Comparison of ENCODE assay signal across 1 cellular context in genomic region chr15:89496155-89497098, GRCh38.
TF ChIP-seq lines count a peak whose summit lies in the region.

Gene RHCG, minus strand, starts transcription at chr15:89496583. Its CDS starts 39 bp downstream, at chr15:89496544.

TF ChIP-seq in HepG2, 621 proteins besides CTCF, POLR2A, EP300 and RAD21 (continued from another document and continues in another):
- 0 out of 2 replicates have a peak, but pooled peaks have one; percentile 27 for TF ChIP-seq POGK (CRISPR knock-in tag; conservative IDR thresholded peaks at IDR 0.05)
- no peak for TF ChIP-seq MED8 (CRISPR knock-in tag; IDR thresholded peaks at IDR 0.05; ENCODE audit: insufficient replicate concordance)
- TF ChIP-seq ZNF574 (CRISPR knock-in tag; IDR thresholded peaks at IDR 0.05) = peak; percentile 65
- no peak for TF ChIP-seq TAF15 (IDR thresholded peaks at IDR 0.05; ENCODE audit: low read depth, low read length, poor library complexity, severe bottlenecking)
- TF ChIP-seq ZNF460 (CRISPR knock-in tag; IDR thresholded peaks at IDR 0.05; ENCODE audit: borderline replicate concordance) = no peak
- TF ChIP-seq MXD1 (CRISPR knock-in tag; IDR thresholded peaks at IDR 0.05) = peak; percentile 43; the same call in 1 of the 2 replicates
- TF ChIP-seq TEAD3 (CRISPR knock-in tag; optimal IDR thresholded peaks at IDR 0.05; ENCODE audit: borderline replicate concordance) = peak; percentile 33
- TF ChIP-seq HDAC1 (CRISPR knock-in tag; IDR thresholded peaks at IDR 0.05) = peak; percentile 34; the same call in 1 of the 2 replicates
- no peak for TF ChIP-seq PHB2 (IDR thresholded peaks at IDR 0.05; ENCODE audit: partially characterized antibody)
- no peak for TF ChIP-seq ZNF567 (CRISPR knock-in tag; IDR thresholded peaks at IDR 0.05; ENCODE audit: borderline replicate concordance)
- TF ChIP-seq ZNF792 (CRISPR knock-in tag; IDR thresholded peaks at IDR 0.05) = 0 out of 2 replicates have a peak, but pooled peaks have one; percentile 39
- no peak for TF ChIP-seq SRY (CRISPR knock-in tag; IDR thresholded peaks at IDR 0.05)
- peak; percentile 63 for TF ChIP-seq ZNF687 (CRISPR knock-in tag; IDR thresholded peaks at IDR 0.05)
- TF ChIP-seq ZNF614 (CRISPR knock-in tag; IDR thresholded peaks at IDR 0.05; ENCODE audit: borderline replicate concordance) = peak; percentile 55; the same call in 1 of the 2 replicates
- no peak for TF ChIP-seq ESRRA (CRISPR knock-in tag; IDR thresholded peaks at IDR 0.05; ENCODE audit: low read depth)
- no peak for TF ChIP-seq ZNF576 (CRISPR knock-in tag; IDR thresholded peaks at IDR 0.05)
- no peak for TF ChIP-seq MTA1 (CRISPR knock-in tag; IDR thresholded peaks at IDR 0.05; ENCODE audit: borderline replicate concordance)
- TF ChIP-seq CEBPG (CRISPR knock-in tag; IDR thresholded peaks at IDR 0.05) = 0 out of 2 replicates have a peak, but pooled peaks have one; percentile 15
- TF ChIP-seq ZNF580 (CRISPR knock-in tag; IDR thresholded peaks at IDR 0.05; ENCODE audit: borderline replicate concordance, low read depth) = no peak
- no peak for TF ChIP-seq ZNF883 (CRISPR knock-in tag; IDR thresholded peaks at IDR 0.05; ENCODE audit: not compliant biosample characterization)
- TF ChIP-seq RELA (CRISPR knock-in tag; IDR thresholded peaks at IDR 0.05) = no peak
- TF ChIP-seq ZNF367 (CRISPR knock-in tag; IDR thresholded peaks at IDR 0.05; ENCODE audit: borderline replicate concordance) = no peak
- no peak for TF ChIP-seq ZNF674 (CRISPR knock-in tag; IDR thresholded peaks at IDR 0.05; ENCODE audit: low read depth)
- TF ChIP-seq ZNF354B (CRISPR knock-in tag; IDR thresholded peaks at IDR 0.05) = no peak
- no peak for TF ChIP-seq ZNF572 (CRISPR knock-in tag; IDR thresholded peaks at IDR 0.05)
- peak; percentile 53 for TF ChIP-seq STAG1 (CRISPR knock-in tag; IDR thresholded peaks at IDR 0.05)
- TF ChIP-seq ZNF501 (CRISPR knock-in tag; IDR thresholded peaks at IDR 0.05) = no peak
- no peak for TF ChIP-seq TIGD3 (CRISPR knock-in tag; IDR thresholded peaks at IDR 0.05; ENCODE audit: borderline replicate concordance)
- TF ChIP-seq ARNT2 (CRISPR knock-in tag; IDR thresholded peaks at IDR 0.05; ENCODE audit: low read depth) = no peak
- peak; percentile 40; the same call in 1 of the 2 replicates for TF ChIP-seq KDM2A (CRISPR knock-in tag; IDR thresholded peaks at IDR 0.05; ENCODE audit: borderline replicate concordance, low read depth)
- no peak for TF ChIP-seq SETDB1 (CRISPR knock-in tag; IDR thresholded peaks at IDR 0.05; ENCODE audit: borderline replicate concordance)
- TF ChIP-seq IRF2 (CRISPR knock-in tag; IDR thresholded peaks at IDR 0.05) = 0 out of 2 replicates have a peak, but pooled peaks have one; percentile 20
- no peak for TF ChIP-seq ARNT (IDR thresholded peaks at IDR 0.05)
- no peak for TF ChIP-seq TFE3 (CRISPR knock-in tag; IDR thresholded peaks at IDR 0.05)
- TF ChIP-seq HNRNPLL (IDR thresholded peaks at IDR 0.05; ENCODE audit: low read depth, low read length, poor library complexity, severe bottlenecking) = peak; percentile 45
- TF ChIP-seq HMGXB4 (CRISPR knock-in tag; IDR thresholded peaks at IDR 0.05; ENCODE audit: borderline replicate concordance in 1 of 2, low read depth in 1 of 2) = peak; percentile 65 to 76; a peak in 3 of 4 replicates
- 0 out of 2 replicates have a peak, but pooled peaks have one; percentile 21 for TF ChIP-seq IKZF5 (CRISPR knock-in tag; IDR thresholded peaks at IDR 0.05)
- TF ChIP-seq ZNF512 (CRISPR knock-in tag; IDR thresholded peaks at IDR 0.05) = no peak
- no peak for TF ChIP-seq ELF4 (CRISPR knock-in tag; IDR thresholded peaks at IDR 0.05; ENCODE audit: borderline replicate concordance)
- TF ChIP-seq SIN3B (IDR thresholded peaks at IDR 0.05; ENCODE audit: low read length) = no peak
- TF ChIP-seq HNRNPL (IDR thresholded peaks at IDR 0.05; ENCODE audit: low read depth, low read length) = 0 out of 2 replicates have a peak, but pooled peaks have one; percentile 11
- no peak for TF ChIP-seq FOXM1 (CRISPR knock-in tag; IDR thresholded peaks at IDR 0.05)
- no peak for TF ChIP-seq TFAP4 (IDR thresholded peaks at IDR 0.05; ENCODE audit: borderline replicate concordance, low read depth)
- no peak for TF ChIP-seq ZFAT (CRISPR knock-in tag; conservative IDR thresholded peaks at IDR 0.05)
- no peak for TF ChIP-seq ERF (CRISPR knock-in tag; IDR thresholded peaks at IDR 0.05)
- no peak for TF ChIP-seq ZNF879 (CRISPR knock-in tag; IDR thresholded peaks at IDR 0.05)
